ENCODE assay signal across 17 cellular contexts in the genomic region with DNA sequence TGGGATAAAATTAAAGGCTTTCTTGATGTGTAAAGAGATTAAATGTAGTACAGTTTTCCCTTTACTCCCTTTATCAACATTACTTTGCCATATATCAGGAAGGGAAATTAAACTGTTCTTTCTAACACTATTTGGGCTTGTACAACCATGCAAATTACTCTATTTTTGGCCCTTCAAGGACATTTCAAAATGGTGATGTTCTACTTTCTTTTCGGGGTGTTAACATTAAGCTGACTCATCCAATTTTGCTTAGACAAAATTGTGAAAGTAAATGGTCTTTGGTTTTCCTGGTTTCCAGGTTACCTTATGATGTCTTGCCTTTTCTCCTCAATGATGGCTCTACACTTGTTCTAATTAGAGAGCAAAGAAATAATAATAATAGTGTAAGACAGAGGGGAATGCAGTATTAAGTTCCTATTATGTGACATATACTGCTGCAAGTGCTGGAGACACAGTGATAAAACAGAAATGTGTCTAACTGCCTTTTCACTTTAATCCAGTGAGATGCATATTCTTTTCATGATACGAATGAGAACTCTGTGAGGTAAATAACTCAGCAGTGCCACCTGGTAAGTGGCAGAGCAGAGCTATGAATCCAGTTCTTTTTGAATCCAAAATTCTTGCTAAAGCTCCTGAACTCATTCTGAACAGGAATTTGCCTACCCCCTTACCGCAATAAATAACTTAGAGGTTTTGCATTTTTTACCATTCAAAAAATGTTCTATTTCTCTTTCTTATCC. TPM values are rescaled to one million over a fixed set of nuclear protein-coding genes. Genes with fewer than 3 reads are reported as not detected.
DNase-seq lines count a peak whose midpoint lies in the region; ATAC-seq and TF ChIP-seq lines count a peak whose summit lies in the region.
"Had no signal": no experiment of that assay in that cellular context is flagged by ENCODE, and none has a peak within 500 bp of the region (broad histone marks: within the 10 kb centered on the region; RNA-seq: fewer than 3 reads in every experiment).

No MANE protein-coding gene starts in this region.

- H3K9ac ChIP-seq in stomach smooth muscle (ENCODE audit: low read length in 2 of 2): no peak overlapping the region

- 36 to 39% methylated on average over 3 of the region's 3 CpGs for WGBS in gastroesophageal sphincter (ENCODE audit: low coverage in 1 of 2), 2 donors

- 0 out of 2 replicates have a peak overlapping the region, but pooled peaks have one; percentile 1 for H2AFZ ChIP-seq in OCI-LY7 (ENCODE audit: low read length)

- TF ChIP-seq POLR2A in gastroesophageal sphincter (IDR thresholded peaks at IDR 0.05): no peak

- H3K79me2 ChIP-seq in OCI-LY7 (ENCODE audit: insufficient read depth, low read depth, low read length): no peaks in the 10 kb centered on the region

- no TSS peak for BruUV-seq in OCI-LY7 (replicated peaks; lab: Mats Ljungman, UMichigan)

- H3K27me3 ChIP-seq in gastroesophageal sphincter: no peaks in the 10 kb centered on the region
- H3K27me3 ChIP-seq in stomach smooth muscle (ENCODE audit: control insufficient read depth in 1 of 2, insufficient read depth in 2 of 2, low read length in 2 of 2): no peaks in the 10 kb centered on the region
- H3K27me3 ChIP-seq: body of pancreas had no signal

- CTCF ChIA-PET in OCI-LY7 (lab: Charles Lee; ENCODE audit: unreplicated experiment): no interaction called here

- H3K4me3 ChIP-seq in OCI-LY7 (ENCODE audit: low read depth, low read length, poor library complexity, severe bottlenecking) (no peak overlapping the region), gastroesophageal sphincter (peak overlapping the region; percentile 28 to 38), stomach smooth muscle (ENCODE audit: low read length in 2 of 2) (peak overlapping the region; percentile 31 to 47)
- H3K4me3 ChIP-seq: body of pancreas, PC-9, skin epidermis had no signal

- H3K9me3 ChIP-seq in OCI-LY7 (ENCODE audit: low read length): no peaks in the 10 kb centered on the region
- H3K9me3 ChIP-seq in gastroesophageal sphincter: no peaks in the 10 kb centered on the region
- H3K9me3 ChIP-seq in stomach smooth muscle (ENCODE audit: control insufficient read depth in 2 of 2, low read length in 2 of 2): no peaks in the 10 kb centered on the region
- H3K9me3 ChIP-seq: body of pancreas had no signal

- peak; percentile 43 for ATAC-seq in GM19351 (IDR thresholded peaks at IDR 0.05; ENCODE audit: unreplicated experiment)
- ATAC-seq in gastroesophageal sphincter: no peak
- ATAC-seq in GM18511 (IDR thresholded peaks at IDR 0.05; ENCODE audit: unreplicated experiment): no peak
- no peak for ATAC-seq in HG03469 (IDR thresholded peaks at IDR 0.05; ENCODE audit: unreplicated experiment)
- ATAC-seq: body of pancreas; stimulated activated naive CD8-positive, alpha-beta T cell treated with anti-CD3 and anti-CD28 coated beads, Interleukin-15, amount 100 ng/mL, for 72 hours; WTC11 had no signal

- no peaks in the 10 kb centered on the region for H4K20me1 ChIP-seq in OCI-LY7 (ENCODE audit: insufficient read depth, low read length)

- no peaks in the 10 kb centered on the region for H3K9me2 ChIP-seq in OCI-LY7 (ENCODE audit: insufficient read depth, low read length)

- no peak overlapping the region for H3K27ac ChIP-seq in OCI-LY7 (ENCODE audit: low read depth, low read length, poor library complexity, severe bottlenecking)
- H3K27ac ChIP-seq in gastroesophageal sphincter: peak overlapping the region; percentile 73 to 77 (median 74)
- H3K27ac ChIP-seq in stomach smooth muscle (ENCODE audit: low read length): no peak overlapping the region
- H3K27ac ChIP-seq: PC-9, skin epidermis had no signal

- TF ChIP-seq EP300 in gastroesophageal sphincter (IDR thresholded peaks at IDR 0.05): no peak

- no peaks in the 10 kb centered on the region for H3K36me3 ChIP-seq in OCI-LY7 (ENCODE audit: insufficient read depth, low read length)
- H3K36me3 ChIP-seq in gastroesophageal sphincter: no peaks in the 10 kb centered on the region
- H3K36me3 ChIP-seq in stomach smooth muscle (ENCODE audit: control insufficient read depth in 2 of 2, insufficient read depth in 2 of 2, low read length in 2 of 2): no peaks in the 10 kb centered on the region

- POLR2A ChIA-PET in OCI-LY7 (lab: Charles Lee): no interaction called here

- no peak for DNase-seq in OCI-LY7 (ENCODE audit: low spot score)
- no peak for DNase-seq in NCI-H748 (lab: John Stamatoyannopoulos, UW; ENCODE audit: unreplicated experiment)
- DNase-seq in NCI-H187 (lab: John Stamatoyannopoulos, UW): no peak
- DNase-seq: activated naive CD4-positive, alpha-beta T cell treated with Interleukin-2 at 50 U/mL for 16 hours; body of pancreas; NCI-H1105; NCI-H446; occipital lobe; PC-9; stimulated activated naive CD8-positive, alpha-beta T cell treated with anti-CD3 and anti-CD28 coated beads, Interleukin-15, amount 100 ng/mL, for 72 hours had no signal

- no peak overlapping the region for H3K4me2 ChIP-seq in OCI-LY7 (ENCODE audit: low read length)
- H3K4me2 ChIP-seq: PC-9 had no signal

- H3K4me1 ChIP-seq in OCI-LY7 (ENCODE audit: insufficient read depth, low read length, poor library complexity, severe bottlenecking) (no peaks in the 10 kb centered on the region), gastroesophageal sphincter (peaks cover 0 to 53% (median 8%) of the 10 kb centered on the region in 3 donors), stomach smooth muscle (ENCODE audit: control insufficient read depth, insufficient read depth, low read length) (no peaks in the 10 kb centered on the region)
- H3K4me1 ChIP-seq: body of pancreas had no signal

- no peak for TF ChIP-seq CTCF in OCI-LY7 (conservative IDR thresholded peaks at IDR 0.05; ENCODE audit: low read length)
- no peak for TF ChIP-seq CTCF in gastroesophageal sphincter (IDR thresholded peaks at IDR 0.05)

- intact Hi-C loops in OCI-LY7 (cut with micrococcal nuclease; ENCODE audit: unreplicated experiment): no loop called here

RNA-seq across cellular contexts. Expression of a gene that starts 35.7 kb away (rescaled TPM):
- total RNA-seq in OCI-LY7 (2014; rRNA removed; shearing (Covaris generic)): 0.22 and 1.5 TPM in 2 replicates
- total RNA-seq in OCI-LY7 (2022): 1.1 and 1.4 TPM in 2 replicates
- 100 to 1,000 TPM; 126 to 358 (median 212) TPM for total RNA-seq in gastroesophageal sphincter

Comparison
In these comparisons a context has a peak if more than half of its experiments do, and no peak if none do; other contexts are left out.
1. H3K27ac ChIP-seq: peak in gastroesophageal sphincter (4 of 4); none in OCI-LY7 (single experiment) and stomach smooth muscle (single experiment).
2. RNA of a gene that starts 35.7 kb away (total RNA-seq): 126 to 358 TPM in gastroesophageal sphincter; 0.22 to 1.5 TPM in OCI-LY7; every median in the first group is over 10 times any median in the second.